ENCODE assay signal across 17 cellular contexts in the genomic region with DNA sequence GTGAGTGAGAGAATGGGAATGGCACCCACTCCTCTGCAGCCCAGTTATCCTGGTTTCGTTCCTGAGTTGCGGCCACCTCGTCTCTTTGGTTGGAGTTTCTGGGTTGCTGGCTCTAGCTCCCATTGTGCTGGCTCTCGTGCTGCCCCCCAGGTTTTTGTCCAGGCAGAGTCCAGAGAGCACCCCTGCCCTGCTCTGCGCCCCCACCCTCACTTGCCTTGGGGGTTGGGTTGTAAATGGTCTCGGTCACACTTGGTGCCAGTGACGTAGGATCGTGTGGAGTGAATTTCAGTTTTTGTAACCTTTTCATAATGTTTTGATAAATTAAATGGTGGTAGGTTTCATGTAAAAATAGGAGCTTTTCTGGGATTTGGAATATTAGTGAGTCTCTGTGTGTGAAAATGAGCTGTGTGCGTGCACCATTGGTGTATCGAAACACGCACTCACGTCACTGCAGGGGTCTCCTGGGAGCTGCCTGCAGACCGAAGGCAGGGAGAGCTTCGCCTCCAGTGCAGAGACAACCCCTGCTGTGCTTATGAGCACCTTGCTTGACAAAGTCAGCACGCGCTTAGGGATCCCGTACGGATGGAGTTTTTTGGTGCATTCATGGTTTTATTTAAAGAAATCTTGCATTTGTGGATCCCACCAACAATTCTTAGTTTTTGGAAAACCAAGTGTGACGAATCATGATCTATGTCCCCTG.
"Had no signal": no experiment of that assay in that cellular context is flagged by ENCODE, and none has a peak within 500 bp of the region (broad histone marks: within the 10 kb centered on the region; RNA-seq: fewer than 3 reads in every experiment).

No MANE protein-coding gene starts in this region.

- DNase-seq: activated CD4-positive, alpha-beta T cell treated with anti-CD3 and anti-CD28 coated beads, Interleukin-2, amount 50 U/mL, for 4 hours; activated CD4-positive, CD25-positive, alpha-beta regulatory T cell; activated CD8-positive, alpha-beta memory T cell treated with anti-CD3 and anti-CD28 coated beads, Interleukin-2, amount 10 ng/mL, durations not matched to agents 7 days and 5 days; activated gamma-delta T cell; activated T-cell treated with anti-CD3 and anti-CD28 coated beads, Interleukin-2, amount 50 U/mL, for 24 hours; gastrocnemius medialis; hypothalamus; left colon; occipital lobe; sigmoid colon; stimulated activated CD4-positive, alpha-beta T cell treated with anti-CD3 and anti-CD28 coated beads, Interleukin-12 subunit alpha, Interleukin-12 subunit beta, amount 100 ng/mL, for 4 hours; stimulated activated naive CD4-positive, alpha-beta T cell treated with Interleukin-2 at 50 U/mL for 16 hours had no signal

- H3K4me3 ChIP-seq: gastrocnemius medialis, sigmoid colon had no signal

- H3K27ac ChIP-seq: gastrocnemius medialis had no signal

- H3K27ac Mint-ChIP-seq: memory B cell; nephron; T-helper 1 cell treated with Interleukin-12 subunit alpha and Interleukin-12 subunit beta and Interleukin-4 antibody, amounts not matched to agents 30 μg/mL and 1 μg/mL, for 36 hours had no signal

- H3K36me3 ChIP-seq: gastrocnemius medialis had no signal

- H3K9me3 ChIP-seq: gastrocnemius medialis, sigmoid colon had no signal

- H3K27me3 Mint-ChIP-seq: activated CD8-positive, alpha-beta memory T cell treated with anti-CD3 and anti-CD28 coated beads, Interleukin-2, amount 10 ng/mL, durations not matched to agents 7 days and 5 days; activated naive CD8-positive, alpha-beta T cell; activated T-cell treated with anti-CD3 and anti-CD28 coated beads, Interleukin-2, amount 50 U/mL, for 24 hours; memory B cell had no signal

- H3K4me3 Mint-ChIP-seq: activated CD8-positive, alpha-beta memory T cell treated with anti-CD3 and anti-CD28 coated beads, Interleukin-2, amount 10 ng/mL, durations not matched to agents 7 days and 5 days; activated naive CD8-positive, alpha-beta T cell; activated T-cell treated with anti-CD3 and anti-CD28 coated beads, Interleukin-2, amount 50 U/mL, for 24 hours; memory B cell; nephron; T-helper 1 cell treated with Interleukin-12 subunit alpha and Interleukin-12 subunit beta and Interleukin-4 antibody, amounts not matched to agents 30 μg/mL and 1 μg/mL, for 36 hours had no signal

- ATAC-seq: activated CD8-positive, alpha-beta memory T cell treated with anti-CD3 and anti-CD28 coated beads, Interleukin-2, amount 10 ng/mL, durations not matched to agents 7 days and 5 days; gastrocnemius medialis; left colon had no signal

- H3K27me3 ChIP-seq: dorsolateral prefrontal cortex, gastrocnemius medialis, sigmoid colon had no signal
